1 cellular context compared by ENCODE assay signal in genomic region chr20:14761903-14762302, GRCh38.
TF ChIP-seq lines count a peak whose summit lies in the region.

No MANE protein-coding gene starts in this region.

TF ChIP-seq in GM23338, 12 proteins besides CTCF, POLR2A, EP300 and RAD21 (continued from another document):
- TF ChIP-seq ZNF462 (CRISPR knock-in tag; IDR thresholded peaks at IDR 0.05) (no peak), EZH2 (IDR thresholded peaks at IDR 0.05; ENCODE audit: low read depth, unreplicated experiment) (no peak), STAT1 (IDR thresholded peaks at IDR 0.05; ENCODE audit: unreplicated experiment) (no peak), ZNF114 (CRISPR knock-in tag; IDR thresholded peaks at IDR 0.05) (no peak), ETS1 (IDR thresholded peaks at IDR 0.05) (no peak), POLR2AphosphoS5 (IDR thresholded peaks at IDR 0.05; ENCODE audit: low read depth) (no peak), EZH2phosphoT487 (IDR thresholded peaks at IDR 0.05; ENCODE audit: unreplicated experiment) (no peak), CREB1 (CRISPR knock-in tag; IDR thresholded peaks at IDR 0.05; ENCODE audit: low read depth) (no peak), NANOG (IDR thresholded peaks at IDR 0.05; ENCODE audit: borderline replicate concordance) (no peak)
